ENCODE assay signal across 1 cellular context in genomic region chr6:111793711-111794111, GRCh38.
A peak's percentile ranks its signal among the peaks of the same experiment; 100 is the strongest.
TF ChIP-seq lines count a peak whose summit lies in the region.

No MANE protein-coding gene starts in this region.

TF ChIP-seq in HepG2, 621 proteins besides CTCF, POLR2A, EP300 and RAD21 (continued from another document and continues in another):
- TF ChIP-seq, protein P1, sequence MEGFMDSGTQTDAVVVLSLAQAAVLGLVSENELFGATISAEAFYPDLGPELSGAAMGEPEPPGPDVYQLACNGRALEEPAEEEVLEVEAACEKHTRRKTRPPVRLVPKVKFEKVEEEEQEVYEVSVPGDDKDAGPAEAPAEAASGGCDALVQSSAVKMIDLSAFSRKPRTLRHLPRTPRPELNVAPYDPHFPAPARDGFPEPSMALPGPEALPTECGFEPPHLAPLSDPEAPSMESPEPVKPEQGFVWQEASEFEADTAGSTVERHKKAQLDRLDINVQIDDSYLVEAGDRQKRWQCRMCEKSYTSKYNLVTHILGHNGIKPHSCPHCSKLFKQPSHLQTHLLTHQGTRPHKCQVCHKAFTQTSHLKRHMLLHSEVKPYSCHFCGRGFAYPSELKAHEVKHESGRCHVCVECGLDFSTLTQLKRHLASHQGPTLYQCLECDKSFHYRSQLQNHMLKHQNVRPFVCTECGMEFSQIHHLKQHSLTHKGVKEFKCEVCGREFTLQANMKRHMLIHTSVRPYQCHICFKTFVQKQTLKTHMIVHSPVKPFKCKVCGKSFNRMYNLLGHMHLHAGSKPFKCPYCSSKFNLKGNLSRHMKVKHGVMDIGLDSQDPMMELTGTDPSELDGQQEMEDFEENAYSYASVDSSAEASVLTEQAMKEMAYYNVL (CRISPR knock-in tag; IDR thresholded peaks at IDR 0.05; ENCODE audit: borderline replicate concordance) = no peak
- TF ChIP-seq PHF21A (CRISPR knock-in tag; IDR thresholded peaks at IDR 0.05) (no peak), DNMT3B (CRISPR knock-in tag; conservative IDR thresholded peaks at IDR 0.05) (no peak), LCORL (IDR thresholded peaks at IDR 0.05) (no peak), LCORL (CRISPR knock-in tag; IDR thresholded peaks at IDR 0.05) (no peak; the same call in 1 of the 2 replicates), KDM3A (CRISPR knock-in tag; IDR thresholded peaks at IDR 0.05; ENCODE audit: low read depth) (no peak), CENPT (CRISPR knock-in tag; IDR thresholded peaks at IDR 0.05; ENCODE audit: low read depth) (no peak), ZNF878 (CRISPR knock-in tag; IDR thresholded peaks at IDR 0.05) (peak; percentile 21; the same call in 1 of the 2 replicates), ZNF503 (CRISPR knock-in tag; IDR thresholded peaks at IDR 0.05) (no peak), MXD4 (CRISPR knock-in tag; IDR thresholded peaks at IDR 0.05) (peak; percentile 42; the same call in 1 of the 2 replicates), ZNF777 (CRISPR knock-in tag; IDR thresholded peaks at IDR 0.05) (no peak), ZNF530 (CRISPR knock-in tag; IDR thresholded peaks at IDR 0.05; ENCODE audit: low read depth) (no peak), SMAD1 (CRISPR knock-in tag; IDR thresholded peaks at IDR 0.05; ENCODE audit: borderline replicate concordance, low read depth) (no peak), HNRNPL (IDR thresholded peaks at IDR 0.05; ENCODE audit: low read depth, low read length) (no peak), E2F5 (CRISPR knock-in tag; conservative IDR thresholded peaks at IDR 0.05) (no peak), RARA (CRISPR knock-in tag; IDR thresholded peaks at IDR 0.05) (no peak), ZNF280B (CRISPR knock-in tag; IDR thresholded peaks at IDR 0.05; ENCODE audit: borderline replicate concordance) (no peak), ZNF563 (CRISPR knock-in tag; IDR thresholded peaks at IDR 0.05) (no peak), ZBTB43 (CRISPR knock-in tag; conservative IDR thresholded peaks at IDR 0.05) (no peak), HNRNPK (IDR thresholded peaks at IDR 0.05; ENCODE audit: low read depth, low read length, poor library complexity, severe bottlenecking) (no peak), PLRG1 (conservative IDR thresholded peaks at IDR 0.05) (no peak), KLF16 (CRISPR knock-in tag; IDR thresholded peaks at IDR 0.05) (no peak), RAD51 (IDR thresholded peaks at IDR 0.05; ENCODE audit: borderline replicate concordance) (no peak), SP140L (CRISPR knock-in tag; IDR thresholded peaks at IDR 0.05; ENCODE audit: borderline replicate concordance) (no peak), AGO2 (optimal IDR thresholded peaks at IDR 0.05; ENCODE audit: low read depth, low read length) (no peak), HNF4A (CRISPR knock-in tag; IDR thresholded peaks at IDR 0.05) (peak; percentile 47), RFX5 (IDR thresholded peaks at IDR 0.05; ENCODE audit: low read depth, low read length) (peak; percentile 51; the same call in 1 of the 2 replicates), ZSCAN22 (CRISPR knock-in tag; IDR thresholded peaks at IDR 0.05) (no peak)
- TF ChIP-seq, protein P2, sequence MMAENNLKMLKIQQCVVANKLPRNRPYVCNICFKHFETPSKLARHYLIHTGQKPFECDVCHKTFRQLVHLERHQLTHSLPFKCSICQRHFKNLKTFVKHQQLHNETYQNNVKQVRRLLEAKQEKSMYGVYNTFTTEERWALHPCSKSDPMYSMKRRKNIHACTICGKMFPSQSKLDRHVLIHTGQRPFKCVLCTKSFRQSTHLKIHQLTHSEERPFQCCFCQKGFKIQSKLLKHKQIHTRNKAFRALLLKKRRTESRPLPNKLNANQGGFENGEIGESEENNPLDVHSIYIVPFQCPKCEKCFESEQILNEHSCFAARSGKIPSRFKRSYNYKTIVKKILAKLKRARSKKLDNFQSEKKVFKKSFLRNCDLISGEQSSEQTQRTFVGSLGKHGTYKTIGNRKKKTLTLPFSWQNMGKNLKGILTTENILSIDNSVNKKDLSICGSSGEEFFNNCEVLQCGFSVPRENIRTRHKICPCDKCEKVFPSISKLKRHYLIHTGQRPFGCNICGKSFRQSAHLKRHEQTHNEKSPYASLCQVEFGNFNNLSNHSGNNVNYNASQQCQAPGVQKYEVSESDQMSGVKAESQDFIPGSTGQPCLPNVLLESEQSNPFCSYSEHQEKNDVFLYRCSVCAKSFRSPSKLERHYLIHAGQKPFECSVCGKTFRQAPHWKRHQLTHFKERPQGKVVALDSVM (CRISPR knock-in tag; IDR thresholded peaks at IDR 0.05) = no peak
- TF ChIP-seq, protein P3, sequence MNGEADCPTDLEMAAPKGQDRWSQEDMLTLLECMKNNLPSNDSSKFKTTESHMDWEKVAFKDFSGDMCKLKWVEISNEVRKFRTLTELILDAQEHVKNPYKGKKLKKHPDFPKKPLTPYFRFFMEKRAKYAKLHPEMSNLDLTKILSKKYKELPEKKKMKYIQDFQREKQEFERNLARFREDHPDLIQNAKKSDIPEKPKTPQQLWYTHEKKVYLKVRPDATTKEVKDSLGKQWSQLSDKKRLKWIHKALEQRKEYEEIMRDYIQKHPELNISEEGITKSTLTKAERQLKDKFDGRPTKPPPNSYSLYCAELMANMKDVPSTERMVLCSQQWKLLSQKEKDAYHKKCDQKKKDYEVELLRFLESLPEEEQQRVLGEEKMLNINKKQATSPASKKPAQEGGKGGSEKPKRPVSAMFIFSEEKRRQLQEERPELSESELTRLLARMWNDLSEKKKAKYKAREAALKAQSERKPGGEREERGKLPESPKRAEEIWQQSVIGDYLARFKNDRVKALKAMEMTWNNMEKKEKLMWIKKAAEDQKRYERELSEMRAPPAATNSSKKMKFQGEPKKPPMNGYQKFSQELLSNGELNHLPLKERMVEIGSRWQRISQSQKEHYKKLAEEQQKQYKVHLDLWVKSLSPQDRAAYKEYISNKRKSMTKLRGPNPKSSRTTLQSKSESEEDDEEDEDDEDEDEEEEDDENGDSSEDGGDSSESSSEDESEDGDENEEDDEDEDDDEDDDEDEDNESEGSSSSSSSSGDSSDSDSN (CRISPR knock-in tag; IDR thresholded peaks at IDR 0.05) = peak; percentile 28; the same call in 1 of the 2 replicates
- TF ChIP-seq, protein P4, sequence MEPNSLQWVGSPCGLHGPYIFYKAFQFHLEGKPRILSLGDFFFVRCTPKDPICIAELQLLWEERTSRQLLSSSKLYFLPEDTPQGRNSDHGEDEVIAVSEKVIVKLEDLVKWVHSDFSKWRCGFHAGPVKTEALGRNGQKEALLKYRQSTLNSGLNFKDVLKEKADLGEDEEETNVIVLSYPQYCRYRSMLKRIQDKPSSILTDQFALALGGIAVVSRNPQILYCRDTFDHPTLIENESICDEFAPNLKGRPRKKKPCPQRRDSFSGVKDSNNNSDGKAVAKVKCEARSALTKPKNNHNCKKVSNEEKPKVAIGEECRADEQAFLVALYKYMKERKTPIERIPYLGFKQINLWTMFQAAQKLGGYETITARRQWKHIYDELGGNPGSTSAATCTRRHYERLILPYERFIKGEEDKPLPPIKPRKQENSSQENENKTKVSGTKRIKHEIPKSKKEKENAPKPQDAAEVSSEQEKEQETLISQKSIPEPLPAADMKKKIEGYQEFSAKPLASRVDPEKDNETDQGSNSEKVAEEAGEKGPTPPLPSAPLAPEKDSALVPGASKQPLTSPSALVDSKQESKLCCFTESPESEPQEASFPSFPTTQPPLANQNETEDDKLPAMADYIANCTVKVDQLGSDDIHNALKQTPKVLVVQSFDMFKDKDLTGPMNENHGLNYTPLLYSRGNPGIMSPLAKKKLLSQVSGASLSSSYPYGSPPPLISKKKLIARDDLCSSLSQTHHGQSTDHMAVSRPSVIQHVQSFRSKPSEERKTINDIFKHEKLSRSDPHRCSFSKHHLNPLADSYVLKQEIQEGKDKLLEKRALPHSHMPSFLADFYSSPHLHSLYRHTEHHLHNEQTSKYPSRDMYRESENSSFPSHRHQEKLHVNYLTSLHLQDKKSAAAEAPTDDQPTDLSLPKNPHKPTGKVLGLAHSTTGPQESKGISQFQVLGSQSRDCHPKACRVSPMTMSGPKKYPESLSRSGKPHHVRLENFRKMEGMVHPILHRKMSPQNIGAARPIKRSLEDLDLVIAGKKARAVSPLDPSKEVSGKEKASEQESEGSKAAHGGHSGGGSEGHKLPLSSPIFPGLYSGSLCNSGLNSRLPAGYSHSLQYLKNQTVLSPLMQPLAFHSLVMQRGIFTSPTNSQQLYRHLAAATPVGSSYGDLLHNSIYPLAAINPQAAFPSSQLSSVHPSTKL (CRISPR knock-in tag; IDR thresholded peaks at IDR 0.05) = no peak; the same call in 1 of the 2 replicates
- TF ChIP-seq, protein P5, sequence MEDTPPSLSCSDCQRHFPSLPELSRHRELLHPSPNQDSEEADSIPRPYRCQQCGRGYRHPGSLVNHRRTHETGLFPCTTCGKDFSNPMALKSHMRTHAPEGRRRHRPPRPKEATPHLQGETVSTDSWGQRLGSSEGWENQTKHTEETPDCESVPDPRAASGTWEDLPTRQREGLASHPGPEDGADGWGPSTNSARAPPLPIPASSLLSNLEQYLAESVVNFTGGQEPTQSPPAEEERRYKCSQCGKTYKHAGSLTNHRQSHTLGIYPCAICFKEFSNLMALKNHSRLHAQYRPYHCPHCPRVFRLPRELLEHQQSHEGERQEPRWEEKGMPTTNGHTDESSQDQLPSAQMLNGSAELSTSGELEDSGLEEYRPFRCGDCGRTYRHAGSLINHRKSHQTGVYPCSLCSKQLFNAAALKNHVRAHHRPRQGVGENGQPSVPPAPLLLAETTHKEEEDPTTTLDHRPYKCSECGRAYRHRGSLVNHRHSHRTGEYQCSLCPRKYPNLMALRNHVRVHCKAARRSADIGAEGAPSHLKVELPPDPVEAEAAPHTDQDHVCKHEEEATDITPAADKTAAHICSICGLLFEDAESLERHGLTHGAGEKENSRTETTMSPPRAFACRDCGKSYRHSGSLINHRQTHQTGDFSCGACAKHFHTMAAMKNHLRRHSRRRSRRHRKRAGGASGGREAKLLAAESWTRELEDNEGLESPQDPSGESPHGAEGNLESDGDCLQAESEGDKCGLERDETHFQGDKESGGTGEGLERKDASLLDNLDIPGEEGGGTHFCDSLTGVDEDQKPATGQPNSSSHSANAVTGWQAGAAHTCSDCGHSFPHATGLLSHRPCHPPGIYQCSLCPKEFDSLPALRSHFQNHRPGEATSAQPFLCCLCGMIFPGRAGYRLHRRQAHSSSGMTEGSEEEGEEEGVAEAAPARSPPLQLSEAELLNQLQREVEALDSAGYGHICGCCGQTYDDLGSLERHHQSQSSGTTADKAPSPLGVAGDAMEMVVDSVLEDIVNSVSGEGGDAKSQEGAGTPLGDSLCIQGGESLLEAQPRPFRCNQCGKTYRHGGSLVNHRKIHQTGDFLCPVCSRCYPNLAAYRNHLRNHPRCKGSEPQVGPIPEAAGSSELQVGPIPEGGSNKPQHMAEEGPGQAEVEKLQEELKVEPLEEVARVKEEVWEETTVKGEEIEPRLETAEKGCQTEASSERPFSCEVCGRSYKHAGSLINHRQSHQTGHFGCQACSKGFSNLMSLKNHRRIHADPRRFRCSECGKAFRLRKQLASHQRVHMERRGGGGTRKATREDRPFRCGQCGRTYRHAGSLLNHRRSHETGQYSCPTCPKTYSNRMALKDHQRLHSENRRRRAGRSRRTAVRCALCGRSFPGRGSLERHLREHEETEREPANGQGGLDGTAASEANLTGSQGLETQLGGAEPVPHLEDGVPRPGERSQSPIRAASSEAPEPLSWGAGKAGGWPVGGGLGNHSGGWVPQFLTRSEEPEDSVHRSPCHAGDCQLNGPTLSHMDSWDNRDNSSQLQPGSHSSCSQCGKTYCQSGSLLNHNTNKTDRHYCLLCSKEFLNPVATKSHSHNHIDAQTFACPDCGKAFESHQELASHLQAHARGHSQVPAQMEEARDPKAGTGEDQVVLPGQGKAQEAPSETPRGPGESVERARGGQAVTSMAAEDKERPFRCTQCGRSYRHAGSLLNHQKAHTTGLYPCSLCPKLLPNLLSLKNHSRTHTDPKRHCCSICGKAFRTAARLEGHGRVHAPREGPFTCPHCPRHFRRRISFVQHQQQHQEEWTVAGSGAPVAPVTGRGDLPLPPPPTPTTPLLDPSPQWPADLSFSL (CRISPR knock-in tag; IDR thresholded peaks at IDR 0.05) = no peak
